12 cellular contexts compared by ENCODE assay signal in genomic region chr12:3634348-3634747, GRCh38.
A peak's percentile ranks its signal among the peaks of the same experiment; 100 is the strongest.
DNase-seq lines count a peak whose midpoint lies in the region; ATAC-seq lines count a peak whose summit lies in the region.
"Had no signal": no experiment of that assay in that cellular context is flagged by ENCODE, and none has a peak within 500 bp of the region (broad histone marks: within the 10 kb centered on the region; RNA-seq: fewer than 3 reads in every experiment).

No MANE protein-coding gene starts in this region.

- H3K4me1 Mint-ChIP-seq in T-helper 17 cell = peaks cover 2% of the 10 kb centered on the region
- H3K4me1 Mint-ChIP-seq: IgD-negative memory B cell had no signal

- H3K27me3 Mint-ChIP-seq in T-helper 17 cell = no peaks in the 10 kb centered on the region
- H3K27me3 Mint-ChIP-seq: CD4-positive, CD25-positive, alpha-beta regulatory T cell; IgD-negative memory B cell had no signal

- H3K27ac Mint-ChIP-seq in T-helper 17 cell = peak overlapping the region; percentile 27
- H3K27ac Mint-ChIP-seq: H9, IgD-negative memory B cell had no signal

- intact Hi-C loops in sciatic nerve (cut with DNase I) = no loop called here

- no peak overlapping the region for H3K4me3 Mint-ChIP-seq in T-helper 17 cell
- H3K4me3 Mint-ChIP-seq: CD4-positive, CD25-positive, alpha-beta regulatory T cell; H9; IgD-negative memory B cell had no signal

- no peaks in the 10 kb centered on the region for H3K36me3 ChIP-seq in H7 (replicated peaks; ENCODE audit: control insufficient read depth, insufficient read depth, low read length)

- H3K9me3 ChIP-seq in T-helper 17 cell (ENCODE audit: control insufficient read depth, low read length, poor library complexity, severe bottlenecking) = no peaks in the 10 kb centered on the region
- H3K9me3 ChIP-seq: A549 had no signal

- H3K27me3 ChIP-seq in H7 (ENCODE audit: control insufficient read depth, insufficient read depth, low read length) = no peaks in the 10 kb centered on the region
- H3K27me3 ChIP-seq: BLaER1 treated with 17β-estradiol and CSF1 and Interleukin-3, amounts not matched to agents 10 nM and 100 nM had no signal

- H3K4me3 ChIP-seq in H7 (ENCODE audit: insufficient read depth, low read depth, low read length) = no peak overlapping the region
- H3K4me3 ChIP-seq: A549; BLaER1 treated with 17β-estradiol and CSF1 and Interleukin-3, amounts not matched to agents 10 nM and 100 nM had no signal

- H3K36me3 Mint-ChIP-seq in T-helper 17 cell (ENCODE audit: low read depth) = peaks cover 3% of the 10 kb centered on the region

- no peak for ATAC-seq in T-helper 17 cell
- ATAC-seq in sciatic nerve = no peak
- ATAC-seq: A549 had no signal

- DNase-seq in H7 (peak; percentile 54), T-helper 17 cell (no peak), islet precursor cell (peak; percentile 66), sciatic nerve (ENCODE audit: low spot score) (no peak), hypothalamus (lab: John Stamatoyannopoulos, UW) (no peak)
- DNase-seq in stimulated activated CD4-positive, alpha-beta T cell treated with anti-CD3 and anti-CD28 coated beads, Interleukin-2, amount 100 ng/mL, for 48 hours = no peak
- no peak for DNase-seq in activated naive CD4-positive, alpha-beta T cell treated with anti-CD3 and anti-CD28 coated beads, Interleukin-2, amount 50 U/mL, for 16 hours
- DNase-seq: CD4-positive, CD25-positive, alpha-beta regulatory T cell; H9 had no signal

Comparison
In these comparisons a context has a peak if more than half of its experiments do, and no peak if none do; other contexts are left out.
1. DNase-seq: peak in H7 (single experiment) and islet precursor cell (single experiment); none in T-helper 17 cell (0 of 3), stimulated activated CD4-positive, alpha-beta T cell treated with anti-CD3 and anti-CD28 coated beads, Interleukin-2, amount 100 ng/mL, for 48 hours (0 of 2), sciatic nerve (single experiment), activated naive CD4-positive, alpha-beta T cell treated with anti-CD3 and anti-CD28 coated beads, Interleukin-2, amount 50 U/mL, for 16 hours (single experiment) and hypothalamus (0 of 51).